In the genomic region with DNA sequence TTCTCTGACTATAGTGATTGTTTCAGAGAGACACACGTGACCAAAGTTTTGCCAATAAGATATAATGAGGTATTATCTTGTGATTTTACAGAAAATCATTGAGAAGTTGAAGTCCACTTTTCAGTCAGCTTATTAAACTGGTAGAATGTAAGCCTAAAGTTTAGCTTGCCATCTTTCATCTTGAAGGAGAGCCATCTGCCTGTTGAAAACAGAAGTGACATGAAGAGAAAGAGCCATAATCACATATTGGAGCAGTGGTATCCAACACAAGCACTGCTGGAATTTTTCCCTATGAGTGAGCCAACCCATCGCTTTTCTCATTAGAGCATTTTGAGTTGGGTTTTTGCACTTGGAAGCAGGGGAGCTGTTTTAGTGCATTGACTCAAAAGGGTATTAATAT, we compare ENCODE assay signal across 22 cellular contexts.
DNase-seq lines count a peak whose midpoint lies in the region; ATAC-seq and TF ChIP-seq lines count a peak whose summit lies in the region.
"Had no signal": no experiment of that assay in that cellular context is flagged by ENCODE, and none has a peak within 500 bp of the region (broad histone marks: within the 10 kb centered on the region; RNA-seq: fewer than 3 reads in every experiment).

No MANE protein-coding gene starts in this region.

- no peaks in the 10 kb centered on the region; the same call in 1 of the 2 replicates for H3K9me3 ChIP-seq in Loucy (ENCODE audit: insufficient read depth, low read depth, low read length)
- H3K9me3 ChIP-seq: adrenal gland, ovary had no signal

- H3K4me3 ChIP-seq in Loucy (ENCODE audit: low read length, poor library complexity, severe bottlenecking): no peak overlapping the region
- H3K4me3 ChIP-seq: adrenal gland, ovary had no signal

- H3K4me2 ChIP-seq in Loucy (ENCODE audit: low read depth, low read length, poor library complexity, severe bottlenecking): no peak overlapping the region

- H3K27me3 ChIP-seq in Loucy (ENCODE audit: insufficient read depth, low read length, poor library complexity, severe bottlenecking): no peaks in the 10 kb centered on the region
- H3K27me3 ChIP-seq: adrenal gland, ovary had no signal

- H4K20me1 ChIP-seq in Loucy (ENCODE audit: insufficient read depth, low read length, poor library complexity, severe bottlenecking): no peaks in the 10 kb centered on the region

- H3K79me2 ChIP-seq in Loucy (ENCODE audit: insufficient read depth, low read length): no peaks in the 10 kb centered on the region

- no peaks in the 10 kb centered on the region for H3K36me3 ChIP-seq in Loucy (ENCODE audit: insufficient read depth, low read length)
- H3K36me3 ChIP-seq: adrenal gland, ovary had no signal

- TF ChIP-seq CTCF in Loucy (conservative IDR thresholded peaks at IDR 0.05; ENCODE audit: low read length) (peak; percentile 43), VCaP (conservative IDR thresholded peaks at IDR 0.05) (0 out of 2 replicates have a peak, but pooled peaks have one; percentile 10)

- no peaks in the 10 kb centered on the region for H3F3A ChIP-seq in Loucy (ENCODE audit: low read depth)

- no peaks in the 10 kb centered on the region for H3K4me1 ChIP-seq in Loucy (ENCODE audit: insufficient read depth, low read length, poor library complexity, severe bottlenecking)
- H3K4me1 ChIP-seq: adrenal gland had no signal

- peak; percentile 28 for DNase-seq in DMS53 (lab: John Stamatoyannopoulos, UW)
- DNase-seq in DMS53 treated with DMSO at 0.1 percent for 48 hours (lab: John Stamatoyannopoulos, UW; ENCODE audit: unreplicated experiment): no peak
- DNase-seq in stimulated activated CD4-positive, alpha-beta T cell treated with anti-CD3 and anti-CD28 coated beads, Interleukin-4, amount 100 ng/mL, for 4 hours: no peak
- no peak for DNase-seq in HPDE6-E6E7 (ENCODE audit: extremely low spot score)
- DNase-seq in cerebellum (ENCODE audit: low spot score): no peak
- DNase-seq: activated CD4-positive, alpha-beta memory T cell treated with anti-CD3 and anti-CD28 coated beads for 36 hours; activated CD4-positive, alpha-beta T cell treated with anti-CD3 and anti-CD28 coated beads for 1 hour; activated CD8-positive, alpha-beta memory T cell treated with anti-CD3 and anti-CD28 coated beads, Interleukin-2, amount 50 U/mL, for 4 hours; activated naive CD4-positive, alpha-beta T cell treated with anti-CD3 and anti-CD28 coated beads, Interleukin-2, amount 10 ng/mL, durations not matched to agents 7 days and 5 days; adrenal gland; immature natural killer cell; IMR-90; NCI-H1048; NCI-H1694; nephron progenitor cell; ovary; stimulated activated CD4-positive, alpha-beta T cell treated with anti-CD3 and anti-CD28 coated beads, Interleukin-4, amount 100 ng/mL, for 24 hours; trophoblast cell had no signal

- H3K9me2 ChIP-seq in Loucy (replicated peaks; ENCODE audit: low read depth, low read length): no peaks in the 10 kb centered on the region

- H3K27ac ChIP-seq in VCaP: no peak overlapping the region
- H3K27ac ChIP-seq: adrenal gland, ovary had no signal

- ATAC-seq in GM19035 (IDR thresholded peaks at IDR 0.05; ENCODE audit: unreplicated experiment): no peak
- ATAC-seq: HCT116 had no signal

- H2AFZ ChIP-seq in Loucy (ENCODE audit: low read length): no peak overlapping the region

- no peak overlapping the region for H3K9ac ChIP-seq in Loucy (ENCODE audit: low read depth, low read length, poor library complexity, severe bottlenecking)
